ENCODE assay signal across 2 cellular contexts in genomic region chr16:19136549-19137196, GRCh38.
TF ChIP-seq lines count a peak whose summit lies in the region.

No MANE protein-coding gene starts in this region.

TF ChIP-seq in A549, 52 proteins besides CTCF, POLR2A, EP300 and RAD21:
- peak; percentile 80; the same call in 1 of the 2 replicates for TF ChIP-seq HDAC2 (IDR thresholded peaks at IDR 0.05)
- TF ChIP-seq NR3C1 (IDR thresholded peaks at IDR 0.05): no peak
- no peak for TF ChIP-seq NPAS2 (CRISPR knock-in tag; IDR thresholded peaks at IDR 0.05; ENCODE audit: borderline replicate concordance)
- no peak for TF ChIP-seq E2F6 (IDR thresholded peaks at IDR 0.05; ENCODE audit: borderline replicate concordance, low read depth)
- TF ChIP-seq ZFP36 (IDR thresholded peaks at IDR 0.05; ENCODE audit: borderline replicate concordance, partially characterized antibody): peak; percentile 95
- TF ChIP-seq KDM1A (IDR thresholded peaks at IDR 0.05; ENCODE audit: low read depth): peak; percentile 98
- peak; percentile 10 for TF ChIP-seq MAX (IDR thresholded peaks at IDR 0.05)
- no peak for TF ChIP-seq CEBPB (IDR thresholded peaks at IDR 0.05)
- TF ChIP-seq TP53 (CRISPR knock-in tag; IDR thresholded peaks at IDR 0.05): no peak
- no peak for TF ChIP-seq RFX5 (IDR thresholded peaks at IDR 0.05)
- no peak for TF ChIP-seq NFE2L2 (conservative IDR thresholded peaks at IDR 0.05; ENCODE audit: low read length)
- TF ChIP-seq BHLHE40 (IDR thresholded peaks at IDR 0.05; ENCODE audit: low read depth, low read length): no peak
- TF ChIP-seq CHD4 (IDR thresholded peaks at IDR 0.05; ENCODE audit: borderline replicate concordance): 0 out of 2 replicates have a peak, but pooled peaks have one; percentile 49
- no peak for TF ChIP-seq MAFK (IDR thresholded peaks at IDR 0.05; ENCODE audit: partially characterized antibody)

TF ChIP-seq in H1, 55 proteins besides CTCF, POLR2A, EP300 and RAD21:
- TF ChIP-seq HDAC2 (IDR thresholded peaks at IDR 0.05; ENCODE audit: borderline replicate concordance in 1 of 2, low read depth in 2 of 2, low read length in 2 of 2): 0 out of 4 replicates have a peak, but pooled peaks of 1 of the 2 experiments have one; percentile 29
- TF ChIP-seq KDM1A (IDR thresholded peaks at IDR 0.05; ENCODE audit: borderline replicate concordance, low read length): peak; percentile 85; the same call in 1 of the 2 replicates
- no peak for TF ChIP-seq RNF2 (IDR thresholded peaks at IDR 0.05; ENCODE audit: borderline replicate concordance, low read depth, low read length, missing control alignments, poor library complexity, severe bottlenecking)
- no peak for TF ChIP-seq MAFK (IDR thresholded peaks at IDR 0.05; ENCODE audit: low read depth, low read length)
